ENCODE assay signal across 8 cellular contexts in the genomic region with DNA sequence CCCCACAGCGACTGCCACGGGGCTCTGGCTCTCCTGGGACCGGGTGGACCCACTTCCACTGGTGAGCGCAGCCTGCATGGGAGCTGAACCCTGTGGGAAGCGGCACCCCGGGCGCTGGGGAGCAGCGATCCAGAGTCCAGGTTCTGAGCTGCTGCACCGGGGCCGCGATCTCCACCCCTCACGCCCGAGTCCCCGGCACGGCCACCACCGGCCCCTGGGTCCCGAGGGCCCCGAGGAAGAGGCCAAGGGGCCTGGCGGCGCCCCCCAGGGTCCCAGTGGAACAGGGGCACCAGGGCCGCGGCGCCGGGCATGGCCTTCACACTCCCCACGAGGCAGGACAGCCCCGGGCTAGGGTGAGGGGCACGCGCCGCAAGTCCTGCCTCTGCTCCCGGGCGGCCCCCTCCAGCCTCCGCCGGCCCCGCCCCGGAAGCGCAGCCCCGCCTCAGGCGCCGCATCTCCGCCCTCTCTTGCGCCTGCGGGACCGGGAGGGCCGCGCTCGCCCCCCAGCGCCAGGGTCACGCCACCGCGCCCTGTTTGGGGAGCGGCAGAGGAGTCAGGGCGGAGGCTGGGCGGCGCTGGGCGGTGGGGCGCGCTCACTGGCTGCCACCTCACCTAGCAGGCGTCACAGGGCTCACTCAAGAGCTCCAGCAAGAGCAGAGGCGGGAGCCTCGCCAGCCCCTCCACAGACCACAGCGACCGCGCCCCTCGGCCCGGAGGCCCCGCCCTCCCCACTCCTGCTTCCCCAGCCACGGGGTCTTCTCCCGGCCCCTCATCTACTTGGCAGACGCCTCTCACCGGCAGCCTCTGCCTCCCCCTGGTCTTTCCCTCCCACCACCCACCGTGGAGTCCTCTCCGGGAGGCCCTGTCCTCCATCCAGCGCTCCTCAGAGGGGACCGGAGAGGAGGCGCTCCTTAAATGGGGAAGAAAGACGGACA. TPM values are rescaled to one million over a fixed set of nuclear protein-coding genes. Genes with fewer than 3 reads are reported as not detected.
DNase-seq lines count a peak whose midpoint lies in the region; ATAC-seq and TF ChIP-seq lines count a peak whose summit lies in the region.

No MANE protein-coding gene starts in this region.

- no peaks in the 10 kb centered on the region for H3K27me3 ChIP-seq in mononuclear cell (ENCODE audit: insufficient read depth, low read length)

- no peaks in the 10 kb centered on the region for H3K9me3 ChIP-seq in mononuclear cell (ENCODE audit: low read depth, low read length)

- peaks cover 25% of the 10 kb centered on the region for H3K4me1 ChIP-seq in mononuclear cell (ENCODE audit: insufficient read depth, low read length)

- peak overlapping the region; percentile 46 for H3K4me3 ChIP-seq in epithelial cell of esophagus (ENCODE audit: low read length)
- peak overlapping the region; percentile 34 for H3K4me3 ChIP-seq in mononuclear cell (ENCODE audit: low read length)

- ATAC-seq in GM18520 (IDR thresholded peaks at IDR 0.05; ENCODE audit: unreplicated experiment) = peak; percentile 84
- peak; percentile 89 for ATAC-seq in HG03039 (IDR thresholded peaks at IDR 0.05; ENCODE audit: unreplicated experiment)

- peak; percentile 9 for DNase-seq in NCI-H524 treated with DMSO at 0.1 percent for 48 hours (lab: John Stamatoyannopoulos, UW)
- peak; percentile 95 for DNase-seq in activated CD8-positive, alpha-beta memory T cell treated with anti-CD3 and anti-CD28 coated beads, Interleukin-2, amount 50 U/mL, for 48 hours
- DNase-seq in epithelial cell of esophagus (ENCODE audit: low read depth) = peak; percentile 91
- DNase-seq in stimulated activated CD8-positive, alpha-beta memory T cell treated with anti-CD3 and anti-CD28 coated beads, Interleukin-2, amount 100 ng/mL, for 48 hours (ENCODE audit: low read depth in 2 of 2) = peak; percentile 90 to 93
- DNase-seq in SHP77 (lab: John Stamatoyannopoulos, UW) = no peak

- TF ChIP-seq CTCF in epithelial cell of esophagus (IDR thresholded peaks at IDR 0.05; ENCODE audit: insufficient read depth, low read depth, low read length, missing control alignments) = peak; percentile 12

RNA-seq across cellular contexts. Expression of gene THAP4, which starts 26.8 kb away (rescaled TPM):
- total RNA-seq in mononuclear cell = 27.0 TPM

RNA-seq across cellular contexts. Expression of gene ATG4B, which starts 27.4 kb away (rescaled TPM):
- total RNA-seq in mononuclear cell = 46.9 TPM

RNA-seq across cellular contexts. Expression of gene BOK, which starts 51.6 kb away (rescaled TPM):
- total RNA-seq in mononuclear cell = 0.52 TPM

Comparison
In these comparisons a context has a peak if more than half of its experiments do, and no peak if none do; other contexts are left out.
1. DNase-seq: peak in NCI-H524 treated with DMSO at 0.1 percent for 48 hours (single experiment), activated CD8-positive, alpha-beta memory T cell treated with anti-CD3 and anti-CD28 coated beads, Interleukin-2, amount 50 U/mL, for 48 hours (single experiment), epithelial cell of esophagus (single experiment) and stimulated activated CD8-positive, alpha-beta memory T cell treated with anti-CD3 and anti-CD28 coated beads, Interleukin-2, amount 100 ng/mL, for 48 hours (2 of 2); none in SHP77 (0 of 2).